10 cellular contexts compared by ENCODE assay signal in genomic region chr20:64044484-64045247, GRCh38. TPM values are rescaled to one million over a fixed set of nuclear protein-coding genes. Genes with fewer than 3 reads are reported as not detected.
DNase-seq lines count a peak whose midpoint lies in the region; ATAC-seq, FAIRE-seq and TF ChIP-seq lines count a peak whose summit lies in the region.
"Had no signal": no experiment of that assay in that cellular context is flagged by ENCODE, and none has a peak within 500 bp of the region (broad histone marks: within the 10 kb centered on the region; RNA-seq: fewer than 3 reads in every experiment).

No MANE protein-coding gene starts in this region.

- H3K9me3 ChIP-seq in body of pancreas: no peaks in the 10 kb centered on the region
- H3K9me3 ChIP-seq: prostate gland had no signal

- peak overlapping the region in 2 of 4 donors; percentile 28 to 30 for H3K27ac ChIP-seq in body of pancreas
- H3K27ac ChIP-seq: prostate gland had no signal

- WGBS in body of pancreas, 2 donors: 77 to 78% methylated on average over 7 to 14 of the region's 14 CpGs

- H3K4me3 ChIP-seq in body of pancreas: no peak overlapping the region
- H3K4me3 ChIP-seq: prostate gland had no signal

- ATAC-seq in body of pancreas (peak; percentile 19), left colon (peak; percentile 18), HG02970 (IDR thresholded peaks at IDR 0.05; ENCODE audit: low FRiP score, unreplicated experiment) (no peak)
- ATAC-seq: stimulated activated effector memory CD8-positive, alpha-beta T cell treated with anti-CD3 and anti-CD28 coated beads, Interleukin-12 subunit alpha, Interleukin-12 subunit beta, amount 100 ng/mL, for 72 hours had no signal

- H3K36me3 ChIP-seq in body of pancreas (replicated peaks in 1 of 2; ENCODE audit: insufficient read depth in 1 of 2, low read depth in 2 of 2): no peaks in the 10 kb centered on the region
- H3K36me3 ChIP-seq: prostate gland had no signal

- TF ChIP-seq CTCF in body of pancreas (IDR thresholded peaks at IDR 0.05) (no peak), D721Med (IDR thresholded peaks at IDR 0.05; ENCODE audit: insufficient read depth, missing control alignments) (no peak)

- FAIRE-seq in D721Med (lab: Jason Lieb, UNC): no peak

- peaks cover 19% of the 10 kb centered on the region for H3K4me1 ChIP-seq in body of pancreas

- intact Hi-C loops in body of pancreas (cut with DNase I) (no loop called here), left colon (cut with DNase I, micrococcal nuclease) (no loop called here)

- no peak for TF ChIP-seq POLR2A in body of pancreas (IDR thresholded peaks at IDR 0.05)

- DNase-seq in AG08396 (ENCODE audit: low spot score) (peak; percentile 71), HT1080 (ENCODE audit: low read depth) (peak; percentile 72), body of pancreas (no peak), left colon (no peak), D721Med (ENCODE audit: insufficient read length, low spot score) (no peak), NCI-H187 treated with DMSO at 0.1 percent for 48 hours (lab: John Stamatoyannopoulos, UW) (no peak)
- no peak for DNase-seq in stimulated activated CD4-positive, alpha-beta T cell treated with anti-CD3 and anti-CD28 coated beads, Interleukin-15, amount 100 ng/mL, for 24 hours

- H3K27me3 ChIP-seq in body of pancreas: peaks cover 0 to 10% of the 10 kb centered on the region in 2 donors

RNA-seq across cellular contexts. Expression of gene SOX18, which starts 4.8 kb away (rescaled TPM):
- total RNA-seq in HT1080 (2014; rRNA removed; shearing (Covaris generic)): 0.11 and 0.57 TPM in 2 replicates
- polyA plus RNA-seq in HT1080 (2015; cell fraction: cytosol; rRNA removed): 0.42 and 0.86 TPM in 2 replicates
- 0.06 and 0.27 TPM in 2 replicates for polyA plus RNA-seq in HT1080 (2015; cell fraction: nucleus; rRNA removed)
- 10 to 100 TPM in 1 of 2 donors, 1 to 10 TPM in 1; 6.5 to 17.1 TPM for total RNA-seq in body of pancreas
- 1 to 10 TPM; 8.9 to 9.1 TPM for total RNA-seq in left colon

RNA-seq across cellular contexts. Expression of gene C20orf204, which starts 8.7 kb away (rescaled TPM):
- total RNA-seq in HT1080 (2014; rRNA removed; shearing (Covaris generic)): 0.42 and 0.50 TPM in 2 replicates
- 0.05 TPM in 1 of 2 replicates, not detected in the other for polyA plus RNA-seq in HT1080 (2015; cell fraction: cytosol; rRNA removed)
- polyA plus RNA-seq in HT1080 (2015; cell fraction: nucleus; rRNA removed): 1.5 and 2.5 TPM in 2 replicates
- total RNA-seq in body of pancreas (1 to 10 TPM in 1 of 2 donors, under 1 TPM in 1; 0.52 to 3.0 TPM), left colon (1 to 10 TPM in 1 of 2 donors, under 1 TPM in 1; 0.67 to 1.7 TPM)

RNA-seq across cellular contexts. Expression of gene TCEA2, which starts 18.3 kb away (rescaled TPM):
- total RNA-seq in HT1080 (2014; rRNA removed; shearing (Covaris generic)): 13.4 and 16.7 TPM in 2 replicates
- 24.0 and 26.3 TPM in 2 replicates for polyA plus RNA-seq in HT1080 (2015; cell fraction: cytosol; rRNA removed)
- polyA plus RNA-seq in HT1080 (2015; cell fraction: nucleus; rRNA removed): 27.4 TPM in 2 replicates
- total RNA-seq in body of pancreas (10 to 100 TPM; 16.6 to 17.5 TPM), left colon (1 to 10 TPM; 7.9 to 9.9 TPM)

RNA-seq across cellular contexts. Expression of gene RGS19, which starts 34.7 kb away (rescaled TPM):
- 37.1 and 37.3 TPM in 2 replicates for total RNA-seq in HT1080 (2014; rRNA removed; shearing (Covaris generic))
- 11.7 and 15.0 TPM in 2 replicates for polyA plus RNA-seq in HT1080 (2015; cell fraction: cytosol; rRNA removed)
- polyA plus RNA-seq in HT1080 (2015; cell fraction: nucleus; rRNA removed): 5.1 and 6.6 TPM in 2 replicates
- 10 to 100 TPM in 1 of 2 donors, 1 to 10 TPM in 1; 9.1 to 14.5 TPM for total RNA-seq in body of pancreas
- total RNA-seq in left colon: 1 to 10 TPM; 3.4 to 5.9 TPM

RNA-seq across cellular contexts. Expression of gene OPRL1, which starts 35.2 kb away (rescaled TPM):
- total RNA-seq in HT1080 (2014; rRNA removed; shearing (Covaris generic)): 0.33 and 0.43 TPM in 2 replicates
- polyA plus RNA-seq in HT1080 (2015; cell fraction: cytosol; rRNA removed): 0.19 and 0.26 TPM in 2 replicates
- 0.27 and 1.0 TPM in 2 replicates for polyA plus RNA-seq in HT1080 (2015; cell fraction: nucleus; rRNA removed)
- 1 to 10 TPM; 1.0 to 2.6 TPM for total RNA-seq in body of pancreas
- total RNA-seq in left colon: under 1 TPM; 0.15 to 0.17 TPM

Comparison
In these comparisons a context has a peak if more than half of its experiments do, and no peak if none do; other contexts are left out.
1. DNase-seq: peak in AG08396 (single experiment) and HT1080 (single experiment); none in body of pancreas (0 of 4), left colon (0 of 2), D721Med (single experiment), NCI-H187 treated with DMSO at 0.1 percent for 48 hours (single experiment) and stimulated activated CD4-positive, alpha-beta T cell treated with anti-CD3 and anti-CD28 coated beads, Interleukin-15, amount 100 ng/mL, for 24 hours (single experiment).